Comparison of ENCODE assay signal across 11 cellular contexts in the genomic region with DNA sequence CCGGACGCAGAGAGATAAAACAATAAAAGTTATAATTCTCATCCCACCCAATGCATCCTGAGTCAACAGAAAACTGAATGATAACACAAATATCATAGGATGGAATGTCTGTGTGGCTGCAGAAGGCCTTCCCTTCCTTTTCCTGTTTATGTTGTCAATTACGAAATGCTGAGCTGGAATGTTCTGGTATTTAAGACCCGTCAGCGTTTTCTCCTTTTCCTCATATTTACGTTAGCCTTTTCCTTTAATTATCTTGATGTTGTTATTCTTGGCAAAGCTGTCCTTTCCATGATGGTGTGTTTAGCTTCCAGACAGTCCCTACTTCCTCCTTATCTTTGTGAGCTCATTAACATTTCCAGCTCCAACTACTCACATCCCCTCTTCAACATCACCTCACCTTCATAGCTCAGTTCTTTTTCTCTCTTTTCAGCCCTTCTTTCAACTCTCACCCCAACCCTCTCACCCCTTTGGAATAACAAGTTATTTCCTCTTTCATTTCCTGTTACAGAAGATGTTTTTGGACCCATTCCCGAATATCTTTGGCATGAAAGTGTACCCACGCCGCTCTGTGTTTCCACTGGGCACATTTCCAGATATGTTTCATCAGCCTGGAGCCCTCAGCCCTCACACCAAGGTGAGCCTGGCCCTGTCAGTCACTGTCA.
DNase-seq lines count a peak whose midpoint lies in the region; ATAC-seq, FAIRE-seq and TF ChIP-seq lines count a peak whose summit lies in the region.
"Had no signal": no experiment of that assay in that cellular context is flagged by ENCODE, and none has a peak within 500 bp of the region (broad histone marks: within the 10 kb centered on the region; RNA-seq: fewer than 3 reads in every experiment).

No MANE protein-coding gene starts in this region.

- H3K9me3 ChIP-seq in heart right ventricle (peaks cover 0 to 3% (median 0%) of the 10 kb centered on the region in 11 donors), adrenal gland (replicated peaks in 1 of 3) (no peaks in the 10 kb centered on the region), kidney (ENCODE audit: control insufficient read depth in 1 of 2, low read length in 2 of 2) (no peaks in the 10 kb centered on the region), upper lobe of right lung (no peaks in the 10 kb centered on the region)

- ATAC-seq in heart right ventricle: peak in 7 of 8 donors; percentile 37 to 79 (median 69)
- ATAC-seq in Right ventricle myocardium inferior: no peak
- peak; percentile 52 for ATAC-seq in upper lobe of right lung
- ATAC-seq in HG03460 (IDR thresholded peaks at IDR 0.05; ENCODE audit: unreplicated experiment): no peak

- TF ChIP-seq POLR2A in adrenal gland (IDR thresholded peaks at IDR 0.05): no peak

- whole genome bisulfite sequencing in heart right ventricle, 2 donors: 24 to 33% methylated on average over 9 of the region's 9 CpGs
- 46 to 49% (median 49%) methylated on average over 9 of the region's 9 CpGs for WGBS in adrenal gland, 4 donors

- intact Hi-C loops in heart right ventricle (cut with DNase I): no loop called here
- intact Hi-C loops in Right ventricle myocardium inferior (cut with DNase I): no loop called here
- intact Hi-C loops in adrenal gland (cut with DNase I): no loop called here
- intact Hi-C loops in kidney (cut with DNase I): no loop called here
- intact Hi-C loops in upper lobe of right lung (cut with DNase I): no loop called here

- H3K4me3 ChIP-seq in heart right ventricle: no peak overlapping the region
- no peak overlapping the region for H3K4me3 ChIP-seq in adrenal gland
- H3K4me3 ChIP-seq in kidney (ENCODE audit: low read length in 2 of 2): peak overlapping the region in 1 of 2 donors; percentile 11
- H3K4me3 ChIP-seq in upper lobe of right lung: no peak overlapping the region

- TF ChIP-seq CTCF in heart right ventricle (IDR thresholded peaks at IDR 0.05): no peak
- no peak for TF ChIP-seq CTCF in adrenal gland (IDR thresholded peaks at IDR 0.05)
- TF ChIP-seq CTCF in kidney (IDR thresholded peaks at IDR 0.05; ENCODE audit: borderline replicate concordance, extremely low read depth, insufficient read depth): no peak
- TF ChIP-seq CTCF in upper lobe of right lung (IDR thresholded peaks at IDR 0.05): no peak

- H3K27ac ChIP-seq in heart right ventricle: peak overlapping the region in 1 of 10 donors; percentile 24
- peak overlapping the region in 3 of 5 donors; percentile 13 to 78 (median 23) for H3K27ac ChIP-seq in adrenal gland
- H3K27ac ChIP-seq in kidney (ENCODE audit: low read depth in 2 of 2, low read length in 2 of 2): peak overlapping the region; percentile 69 to 83
- peak overlapping the region; percentile 40 for H3K27ac ChIP-seq in upper lobe of right lung

- H3K36me3 ChIP-seq in heart right ventricle (no peaks in the 10 kb centered on the region), adrenal gland (replicated peaks in 1 of 2) (no peaks in the 10 kb centered on the region), kidney (ENCODE audit: control insufficient read depth in 1 of 2, insufficient read depth in 2 of 2, low read length in 2 of 2) (no peaks in the 10 kb centered on the region), upper lobe of right lung (no peaks in the 10 kb centered on the region)

- H3K4me1 ChIP-seq in heart right ventricle (peaks cover 0 to 13% (median 3%) of the 10 kb centered on the region in 9 donors), adrenal gland (replicated peaks in 1 of 2) (no peaks in the 10 kb centered on the region), kidney (ENCODE audit: control insufficient read depth in 1 of 2, insufficient read depth in 1 of 2, low read depth in 1 of 2, low read length in 2 of 2) (peaks cover 0 to 2% of the 10 kb centered on the region in 2 donors), upper lobe of right lung (no peaks in the 10 kb centered on the region)

- FAIRE-seq in kidney (lab: Jason Lieb, UNC): peak; percentile 19
- FAIRE-seq: colon had no signal

- H3K27me3 ChIP-seq in heart right ventricle (no peaks in the 10 kb centered on the region), adrenal gland (no peaks in the 10 kb centered on the region), upper lobe of right lung (no peaks in the 10 kb centered on the region)

- DNase-seq in heart right ventricle: peak in 1 of 2 donors; percentile 12
- DNase-seq in Right ventricle myocardium inferior (ENCODE audit: missing footprints): no peak
- peak in 6 of 7 donors; percentile 12 to 57 (median 22) for DNase-seq in adrenal gland
- DNase-seq in kidney: no peak
- DNase-seq in upper lobe of right lung: no peak
- no peak for DNase-seq in hippocampal formation (lab: John Stamatoyannopoulos, UW)
- no peak for DNase-seq in NCI-H1048 (lab: John Stamatoyannopoulos, UW)
- DNase-seq: activated CD4-positive, alpha-beta T cell treated with anti-CD3 and anti-CD28 coated beads, Interleukin-2, amount 50 U/mL, for 4 hours; NCI-H524 treated with DMSO at 0.1 percent for 48 hours had no signal

- H3K9ac ChIP-seq in kidney (ENCODE audit: low read length in 2 of 2): no peak overlapping the region

Comparison
In these comparisons a context has a peak if more than half of its experiments do, and no peak if none do; other contexts are left out.
1. ATAC-seq: peak in heart right ventricle (7 of 8) and upper lobe of right lung (single experiment); none in Right ventricle myocardium inferior (single experiment) and HG03460 (single experiment).
2. DNase-seq: peak in adrenal gland (6 of 7); none in Right ventricle myocardium inferior (single experiment), kidney (single experiment), upper lobe of right lung (single experiment), hippocampal formation (0 of 2) and NCI-H1048 (single experiment).